12 cellular contexts compared by ENCODE assay signal in the genomic region with DNA sequence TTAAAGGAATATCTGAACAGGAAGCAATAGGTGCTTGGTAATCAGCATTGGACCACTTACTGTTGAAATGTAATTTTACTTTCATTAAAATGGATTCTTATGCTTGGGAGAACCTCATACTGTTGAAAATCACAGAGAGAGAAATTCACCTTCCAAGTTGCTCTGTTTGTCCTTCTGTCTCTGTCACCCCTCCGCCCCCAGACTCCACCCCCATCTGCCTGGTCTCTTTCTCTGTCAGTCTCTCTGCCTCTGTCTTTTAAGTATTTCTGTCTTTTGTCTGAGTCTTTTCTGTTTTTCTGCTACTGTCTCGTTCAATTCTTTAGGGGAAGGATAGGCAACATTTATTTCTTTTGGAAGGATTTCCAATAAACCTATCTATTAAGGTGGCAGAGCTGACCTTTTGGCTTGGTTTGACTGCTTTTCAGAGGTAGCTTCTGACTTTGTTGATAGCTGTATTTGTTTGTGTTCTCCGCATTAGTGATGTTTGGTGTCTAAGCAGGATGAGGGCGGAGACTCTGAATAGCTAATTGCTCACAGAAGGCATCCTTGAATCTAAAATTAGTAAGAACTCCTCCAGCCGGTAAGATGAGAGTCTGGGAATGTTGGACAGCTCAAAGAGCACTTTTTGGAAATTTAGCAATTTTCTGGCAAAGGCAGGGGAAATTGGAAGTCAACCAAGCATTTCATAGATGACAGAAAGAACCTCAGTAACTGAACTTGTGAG.
A peak's percentile ranks its signal among the peaks of the same experiment; 100 is the strongest.
DNase-seq lines count a peak whose midpoint lies in the region; ATAC-seq, FAIRE-seq and TF ChIP-seq lines count a peak whose summit lies in the region.
"Had no signal": no experiment of that assay in that cellular context is flagged by ENCODE, and none has a peak within 500 bp of the region (broad histone marks: within the 10 kb centered on the region; RNA-seq: fewer than 3 reads in every experiment).

No MANE protein-coding gene starts in this region.

- peak overlapping the region; percentile 56 to 58 for H3K18ac ChIP-seq in mesenchymal stem cell (ENCODE audit: low read depth in 1 of 2, low read length in 2 of 2)

- no peak overlapping the region for H3K23ac ChIP-seq in mesenchymal stem cell (ENCODE audit: low read length in 2 of 2)

- no peak overlapping the region for H4K8ac ChIP-seq in mesenchymal stem cell (ENCODE audit: low read length)

- H2BK120ac ChIP-seq in mesenchymal stem cell (ENCODE audit: low read depth, low read length): no peak overlapping the region

- TF ChIP-seq POLR2A in GM12891 (IDR thresholded peaks at IDR 0.05; ENCODE audit: low read depth, low read length): no peak

- H3K14ac ChIP-seq in mesenchymal stem cell (ENCODE audit: low read length in 2 of 2): peak overlapping the region in 1 of 2 experiments; percentile 95

- H3K4me3 ChIP-seq in mesenchymal stem cell (ENCODE audit: insufficient read depth in 1 of 2, low read depth in 1 of 2, low read length in 2 of 2): peak overlapping the region in 1 of 2 experiments; percentile 85
- peak overlapping the region; percentile 47 for H3K4me3 ChIP-seq in upper lobe of right lung

- H2BK5ac ChIP-seq in mesenchymal stem cell (ENCODE audit: low read depth, low read length, poor library complexity, severe bottlenecking): no peak overlapping the region

- H3K4ac ChIP-seq in mesenchymal stem cell (ENCODE audit: low read depth in 1 of 2, low read length in 2 of 2): peak overlapping the region in 1 of 2 experiments; percentile 79

- H2AFZ ChIP-seq in mesenchymal stem cell (ENCODE audit: low read depth, low read length): no peak overlapping the region

- intact Hi-C loops in upper lobe of right lung (cut with DNase I): no loop called here

- TF ChIP-seq CTCF in upper lobe of right lung (IDR thresholded peaks at IDR 0.05): no peak

- peaks cover 0 to under 1% of the 10 kb centered on the region in 2 experiments for H3K36me3 ChIP-seq in mesenchymal stem cell (ENCODE audit: control insufficient read depth in 1 of 2, insufficient read depth in 2 of 2, low read depth in 1 of 2, low read length in 2 of 2)
- peaks cover 7% of the 10 kb centered on the region for H3K36me3 ChIP-seq in upper lobe of right lung

- H3K9me3 ChIP-seq in mesenchymal stem cell (ENCODE audit: control insufficient read depth, low read length): no peaks in the 10 kb centered on the region
- H3K9me3 ChIP-seq in upper lobe of right lung: no peaks in the 10 kb centered on the region

- peaks cover 7% of the 10 kb centered on the region for H3K4me1 ChIP-seq in mesenchymal stem cell (ENCODE audit: control insufficient read depth, insufficient read depth, low read depth, low read length)
- peaks cover 95% of the 10 kb centered on the region for H3K4me1 ChIP-seq in upper lobe of right lung

- H2BK15ac ChIP-seq in mesenchymal stem cell (ENCODE audit: low read depth, poor library complexity, severe bottlenecking): no peak overlapping the region

- no peak for FAIRE-seq in GM12891 (lab: Jason Lieb, UNC)
- FAIRE-seq: colon had no signal

- peak overlapping the region; percentile 25 for H4K91ac ChIP-seq in mesenchymal stem cell (ENCODE audit: low read length)

- no peaks in the 10 kb centered on the region for H3K27me3 ChIP-seq in mesenchymal stem cell (ENCODE audit: control insufficient read depth in 1 of 2, insufficient read depth in 1 of 2, low read length in 2 of 2)
- H3K27me3 ChIP-seq in upper lobe of right lung: no peaks in the 10 kb centered on the region

- no peak overlapping the region for H2BK12ac ChIP-seq in mesenchymal stem cell (ENCODE audit: low read length in 2 of 2)

- peaks cover 24% of the 10 kb centered on the region for H3K79me1 ChIP-seq in mesenchymal stem cell (replicated peaks; ENCODE audit: low read length, poor library complexity, severe bottlenecking)

- H3K27ac ChIP-seq in mesenchymal stem cell (ENCODE audit: low read length, poor library complexity, severe bottlenecking) (peak overlapping the region; percentile 24), upper lobe of right lung (peak overlapping the region; percentile 78)
- H3K27ac ChIP-seq: KMS-11 had no signal

- peak overlapping the region; percentile 98 for H3K9ac ChIP-seq in mesenchymal stem cell (ENCODE audit: low read length)
- H3K9ac ChIP-seq: KMS-11 had no signal

- WGBS in mesenchymal stem cell: 31% methylated on average over 5 of the region's 5 CpGs

- peak; percentile 13 for DNase-seq in stimulated activated CD4-positive, alpha-beta T cell treated with anti-CD3 and anti-CD28 coated beads, Interleukin-12 subunit alpha, Interleukin-12 subunit beta, amount 100 ng/mL, for 4 hours
- no peak for DNase-seq in stimulated activated CD4-positive, alpha-beta T cell treated with anti-CD3 and anti-CD28 coated beads, Interleukin-1b, Interleukin-23, amount 100 ng/mL, for 48 hours
- DNase-seq in dermis blood vessel endothelial cell (peak; percentile 53), mesenchymal stem cell (peak; percentile 79), upper lobe of right lung (no peak), cortex of kidney (lab: John Stamatoyannopoulos, UW) (no peak), GDM1 (lab: John Stamatoyannopoulos, UW) (no peak), GM12891 (ENCODE audit: insufficient read length, low spot score) (no peak)
- DNase-seq: DMS79 treated with DMSO at 0.1 percent for 48 hours, SW 1271 had no signal

- H3K4me2 ChIP-seq in mesenchymal stem cell (ENCODE audit: low read length, poor library complexity, severe bottlenecking): no peak overlapping the region
- H3K4me2 ChIP-seq: KMS-11 had no signal

- ATAC-seq in upper lobe of right lung: peak; percentile 4

- peak overlapping the region; percentile 71 for H2AK5ac ChIP-seq in mesenchymal stem cell (ENCODE audit: low read length, severe bottlenecking)

TF ChIP-seq in GM12891, 5 proteins besides CTCF, POLR2A, EP300 and RAD21:
- TF ChIP-seq PAX5 (IDR thresholded peaks at IDR 0.05; ENCODE audit: insufficient read depth, low read length, severe bottlenecking): no peak
- no peak for TF ChIP-seq POLR2AphosphoS5 (IDR thresholded peaks at IDR 0.05; ENCODE audit: low read depth, low read length)
- TF ChIP-seq TAF1 (IDR thresholded peaks at IDR 0.05; ENCODE audit: low read depth, low read length): no peak
- TF ChIP-seq POU2F2 (IDR thresholded peaks at IDR 0.05; ENCODE audit: low read depth, low read length): no peak

Comparison
In these comparisons a context has a peak if more than half of its experiments do, and no peak if none do; other contexts are left out.
1. DNase-seq: peak in stimulated activated CD4-positive, alpha-beta T cell treated with anti-CD3 and anti-CD28 coated beads, Interleukin-12 subunit alpha, Interleukin-12 subunit beta, amount 100 ng/mL, for 4 hours (single experiment), dermis blood vessel endothelial cell (single experiment) and mesenchymal stem cell (single experiment); none in stimulated activated CD4-positive, alpha-beta T cell treated with anti-CD3 and anti-CD28 coated beads, Interleukin-1b, Interleukin-23, amount 100 ng/mL, for 48 hours (single experiment), upper lobe of right lung (single experiment), cortex of kidney (single experiment), GDM1 (single experiment) and GM12891 (single experiment).